ENCODE assay signal across 1 cellular context in the genomic region with DNA sequence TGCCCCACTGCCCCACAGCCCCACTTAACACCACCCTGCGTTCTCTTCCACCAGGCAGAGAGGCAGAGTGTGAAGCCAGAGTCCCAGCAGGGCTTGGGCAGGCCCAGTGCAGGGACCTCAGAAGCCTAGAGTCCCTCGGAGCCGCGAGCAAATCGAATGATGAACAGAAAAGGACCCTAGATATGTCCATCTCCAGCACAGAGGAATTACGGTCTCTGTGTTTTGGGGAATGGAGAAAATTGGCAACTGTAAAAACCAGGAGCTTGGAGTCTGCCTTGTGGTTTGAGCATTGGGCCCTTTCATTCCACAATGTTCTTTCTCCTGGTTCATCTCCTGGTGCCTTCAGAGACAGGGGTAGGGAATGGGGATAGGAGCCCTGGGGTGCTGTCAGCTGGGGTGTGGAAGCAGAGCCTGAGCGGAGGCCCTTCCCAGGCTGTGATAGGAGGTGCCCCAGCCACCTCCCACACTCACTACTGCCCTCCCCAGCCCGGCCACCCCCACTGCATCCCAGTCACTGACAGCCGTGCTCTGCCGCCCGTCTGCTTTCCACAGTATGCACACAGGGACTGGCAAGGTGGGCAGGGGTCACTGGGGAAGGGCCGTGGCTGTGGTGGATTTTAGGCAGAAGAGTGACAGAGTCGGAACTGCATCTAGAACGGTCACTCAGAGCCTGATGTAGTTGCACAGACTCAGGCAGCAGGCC.
TF ChIP-seq lines count a peak whose summit lies in the region.

No MANE protein-coding gene starts in this region.

TF ChIP-seq in H1, 55 proteins besides CTCF, POLR2A, EP300 and RAD21:
- TF ChIP-seq, protein P1, sequence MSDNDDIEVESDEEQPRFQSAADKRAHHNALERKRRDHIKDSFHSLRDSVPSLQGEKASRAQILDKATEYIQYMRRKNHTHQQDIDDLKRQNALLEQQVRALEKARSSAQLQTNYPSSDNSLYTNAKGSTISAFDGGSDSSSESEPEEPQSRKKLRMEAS (IDR thresholded peaks at IDR 0.05) = no peak
- TF ChIP-seq KDM1A (IDR thresholded peaks at IDR 0.05; ENCODE audit: borderline replicate concordance, low read length) (no peak), NRF1 (IDR thresholded peaks at IDR 0.05; ENCODE audit: low read depth, low read length) (no peak), GTF2F1 (IDR thresholded peaks at IDR 0.05; ENCODE audit: borderline replicate concordance, low read depth, low read length) (no peak), HDAC6 (IDR thresholded peaks at IDR 0.05; ENCODE audit: low read depth, low read length) (no peak), JUN (IDR thresholded peaks at IDR 0.05; ENCODE audit: low read depth, low read length) (no peak), SIRT6 (IDR thresholded peaks at IDR 0.05; ENCODE audit: low read length) (no peak), NANOG (IDR thresholded peaks at IDR 0.05; ENCODE audit: insufficient read depth, low read depth, low read length, poor library complexity, severe bottlenecking) (no peak), TAF7 (optimal IDR thresholded peaks at IDR 0.05; ENCODE audit: borderline replicate concordance, low read depth, low read length) (no peak), CREB1 (IDR thresholded peaks at IDR 0.05) (no peak), POU5F1 (IDR thresholded peaks at IDR 0.05; ENCODE audit: low read depth, low read length) (no peak), KDM5A (IDR thresholded peaks at IDR 0.05; ENCODE audit: low read length) (no peak), FOSL1 (IDR thresholded peaks at IDR 0.05; ENCODE audit: insufficient read depth, low read depth, low read length) (no peak), PHF8 (conservative IDR thresholded peaks at IDR 0.05; ENCODE audit: low read depth, low read length) (no peak), SP1 (IDR thresholded peaks at IDR 0.05; ENCODE audit: low read depth, low read length) (no peak), RNF2 (IDR thresholded peaks at IDR 0.05; ENCODE audit: borderline replicate concordance, low read depth, low read length, missing control alignments, poor library complexity, severe bottlenecking) (no peak), CHD2 (IDR thresholded peaks at IDR 0.05; ENCODE audit: low read length) (no peak), ZNF274 (IDR thresholded peaks at IDR 0.05; ENCODE audit: borderline replicate concordance, extremely low read depth, low read length) (no peak), EGR1 (IDR thresholded peaks at IDR 0.05; ENCODE audit: borderline replicate concordance, low read depth, low read length) (no peak)
- TF ChIP-seq, protein P2, sequence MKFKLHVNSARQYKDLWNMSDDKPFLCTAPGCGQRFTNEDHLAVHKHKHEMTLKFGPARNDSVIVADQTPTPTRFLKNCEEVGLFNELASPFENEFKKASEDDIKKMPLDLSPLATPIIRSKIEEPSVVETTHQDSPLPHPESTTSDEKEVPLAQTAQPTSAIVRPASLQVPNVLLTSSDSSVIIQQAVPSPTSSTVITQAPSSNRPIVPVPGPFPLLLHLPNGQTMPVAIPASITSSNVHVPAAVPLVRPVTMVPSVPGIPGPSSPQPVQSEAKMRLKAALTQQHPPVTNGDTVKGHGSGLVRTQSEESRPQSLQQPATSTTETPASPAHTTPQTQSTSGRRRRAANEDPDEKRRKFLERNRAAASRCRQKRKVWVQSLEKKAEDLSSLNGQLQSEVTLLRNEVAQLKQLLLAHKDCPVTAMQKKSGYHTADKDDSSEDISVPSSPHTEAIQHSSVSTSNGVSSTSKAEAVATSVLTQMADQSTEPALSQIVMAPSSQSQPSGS (IDR thresholded peaks at IDR 0.05; ENCODE audit: low read length) = no peak
